ENCODE assay signal across 1 cellular context in the genomic region with DNA sequence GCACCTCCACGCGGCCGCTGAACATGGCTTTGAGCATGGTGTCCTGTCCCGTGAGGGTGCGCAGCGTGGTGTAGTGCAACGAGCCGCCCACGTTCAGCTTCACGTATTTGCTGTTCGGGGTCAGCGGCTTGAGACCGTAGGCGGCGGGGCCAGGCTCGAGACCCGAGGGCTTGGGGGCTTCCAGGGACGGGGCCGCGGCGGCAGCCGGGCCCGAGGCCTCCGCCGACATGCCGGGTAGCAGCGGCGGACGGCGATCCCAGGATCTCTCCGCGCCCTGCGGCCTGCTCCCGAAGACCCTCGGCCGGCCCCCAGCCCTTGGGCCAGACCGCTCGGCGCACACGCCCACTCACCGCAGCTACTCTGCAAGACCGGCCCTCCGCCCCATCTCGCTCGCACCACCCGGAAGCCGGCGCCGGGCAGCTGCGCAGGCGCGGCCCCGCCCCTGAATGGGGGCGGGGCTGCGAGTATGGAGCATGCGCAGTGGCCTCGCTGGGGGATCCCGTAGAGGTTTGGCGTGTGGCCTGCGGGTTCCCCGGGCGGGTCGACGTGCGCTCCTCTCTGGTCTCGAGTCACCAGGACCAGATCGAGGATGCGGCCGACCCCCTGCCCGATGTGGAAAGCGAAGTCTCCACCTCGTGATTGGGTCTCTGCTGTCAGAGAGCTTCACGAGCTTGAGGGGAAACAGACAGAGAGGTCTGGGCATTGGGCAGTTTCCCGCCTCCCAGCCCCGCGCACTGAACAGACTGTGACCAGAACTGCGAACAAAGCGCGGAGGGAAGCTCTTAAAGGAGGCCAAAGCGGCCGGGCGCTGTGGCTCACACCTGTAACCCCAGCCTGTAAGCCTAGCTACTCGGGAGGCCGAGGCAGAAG.
TF ChIP-seq lines count a peak whose summit lies in the region.

A gene with protein sequence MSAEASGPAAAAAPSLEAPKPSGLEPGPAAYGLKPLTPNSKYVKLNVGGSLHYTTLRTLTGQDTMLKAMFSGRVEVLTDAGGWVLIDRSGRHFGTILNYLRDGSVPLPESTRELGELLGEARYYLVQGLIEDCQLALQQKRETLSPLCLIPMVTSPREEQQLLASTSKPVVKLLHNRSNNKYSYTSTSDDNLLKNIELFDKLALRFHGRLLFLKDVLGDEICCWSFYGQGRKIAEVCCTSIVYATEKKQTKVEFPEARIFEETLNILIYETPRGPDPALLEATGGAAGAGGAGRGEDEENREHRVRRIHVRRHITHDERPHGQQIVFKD (minus strand): TSS at position 422 of the 870 bp plus-strand sequence. CDS start 193 bp downstream, at position 229.

TF ChIP-seq in GM12878, 131 proteins besides CTCF, POLR2A, EP300 and RAD21 (continued from another document):
- peak; percentile 56; the same call in 1 of the 3 replicates for TF ChIP-seq POU2F2 (IDR thresholded peaks at IDR 0.05; ENCODE audit: borderline replicate concordance, low read depth, low read length)
- no peak for TF ChIP-seq JUND (IDR thresholded peaks at IDR 0.05; ENCODE audit: low read depth, low read length)
- 0 out of 2 replicates have a peak, but pooled peaks have one; percentile 35 for TF ChIP-seq MAX (IDR thresholded peaks at IDR 0.05; ENCODE audit: low read depth, low read length)
- TF ChIP-seq EZH2 (IDR thresholded peaks at IDR 0.05; ENCODE audit: borderline replicate concordance, control insufficient read depth, low read depth, low read length), result no peak
- TF ChIP-seq BHLHE40 (IDR thresholded peaks at IDR 0.05; ENCODE audit: borderline replicate concordance in 1 of 2, low read depth in 2 of 2, low read length in 1 of 2), result peak in 1 of 2 experiments; percentile 71; a peak in 2 of 4 replicates
- peak; percentile 98 for TF ChIP-seq GATAD2B (conservative IDR thresholded peaks at IDR 0.05; ENCODE audit: low read depth)
- 0 out of 2 replicates have a peak, but pooled peaks have one; percentile 27 for TF ChIP-seq CREM (IDR thresholded peaks at IDR 0.05; ENCODE audit: low read depth)
- TF ChIP-seq DPF2 (IDR thresholded peaks at IDR 0.05), result peak; percentile 87; the same call in 1 of the 2 replicates
- no peak for TF ChIP-seq CBX3 (IDR thresholded peaks at IDR 0.05; ENCODE audit: borderline replicate concordance, low read depth)
- no peak for TF ChIP-seq HSF1 (IDR thresholded peaks at IDR 0.05; ENCODE audit: low read depth, low read length)
- peak; percentile 86 for TF ChIP-seq POLR2AphosphoS5 (IDR thresholded peaks at IDR 0.05; ENCODE audit: low read length)
- peak; percentile 51 for TF ChIP-seq RUNX3 (IDR thresholded peaks at IDR 0.05; ENCODE audit: low read length)
- peak; percentile 96; the same call in 1 of the 2 replicates for TF ChIP-seq RB1 (IDR thresholded peaks at IDR 0.05; ENCODE audit: borderline replicate concordance)
- TF ChIP-seq MEF2B (IDR thresholded peaks at IDR 0.05; ENCODE audit: partially characterized antibody, poor library complexity, severe bottlenecking), result peak; percentile 43
- TF ChIP-seq, protein P1, sequence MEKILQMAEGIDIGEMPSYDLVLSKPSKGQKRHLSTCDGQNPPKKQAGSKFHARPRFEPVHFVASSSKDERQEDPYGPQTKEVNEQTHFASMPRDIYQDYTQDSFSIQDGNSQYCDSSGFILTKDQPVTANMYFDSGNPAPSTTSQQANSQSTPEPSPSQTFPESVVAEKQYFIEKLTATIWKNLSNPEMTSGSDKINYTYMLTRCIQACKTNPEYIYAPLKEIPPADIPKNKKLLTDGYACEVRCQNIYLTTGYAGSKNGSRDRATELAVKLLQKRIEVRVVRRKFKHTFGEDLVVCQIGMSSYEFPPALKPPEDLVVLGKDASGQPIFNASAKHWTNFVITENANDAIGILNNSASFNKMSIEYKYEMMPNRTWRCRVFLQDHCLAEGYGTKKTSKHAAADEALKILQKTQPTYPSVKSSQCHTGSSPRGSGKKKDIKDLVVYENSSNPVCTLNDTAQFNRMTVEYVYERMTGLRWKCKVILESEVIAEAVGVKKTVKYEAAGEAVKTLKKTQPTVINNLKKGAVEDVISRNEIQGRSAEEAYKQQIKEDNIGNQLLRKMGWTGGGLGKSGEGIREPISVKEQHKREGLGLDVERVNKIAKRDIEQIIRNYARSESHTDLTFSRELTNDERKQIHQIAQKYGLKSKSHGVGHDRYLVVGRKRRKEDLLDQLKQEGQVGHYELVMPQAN (conservative IDR thresholded peaks at IDR 0.05), result peak; percentile 65
- no peak; the same call in 1 of the 2 replicates for TF ChIP-seq EED (IDR thresholded peaks at IDR 0.05; ENCODE audit: low read depth)
- TF ChIP-seq EGR1 (IDR thresholded peaks at IDR 0.05; ENCODE audit: borderline replicate concordance in 1 of 2, low read depth in 2 of 2, low read length in 2 of 2), result peak in 1 of 2 experiments; percentile 90; a peak in 2 of 3 replicates
- TF ChIP-seq ZNF622 (IDR thresholded peaks at IDR 0.05), result no peak
- TF ChIP-seq MTA2 (IDR thresholded peaks at IDR 0.05; ENCODE audit: low read depth), result 0 out of 2 replicates have a peak, but pooled peaks have one; percentile 21
- peak; percentile 71; the same call in 1 of the 2 replicates for TF ChIP-seq TAF1 (IDR thresholded peaks at IDR 0.05; ENCODE audit: borderline replicate concordance, low read depth, low read length)
- peak; percentile 28; the same call in 1 of the 2 replicates for TF ChIP-seq BACH1 (IDR thresholded peaks at IDR 0.05; ENCODE audit: borderline replicate concordance)
- TF ChIP-seq ZNF687 (IDR thresholded peaks at IDR 0.05), result peak; percentile 86
- peak; percentile 75 for TF ChIP-seq SP1 (IDR thresholded peaks at IDR 0.05; ENCODE audit: low read depth, low read length)
- peak; percentile 27; the same call in 1 of the 2 replicates for TF ChIP-seq NR2C1 (IDR thresholded peaks at IDR 0.05)
- TF ChIP-seq CBFB (IDR thresholded peaks at IDR 0.05; ENCODE audit: low read depth), result peak; percentile 83
- TF ChIP-seq YY1 (IDR thresholded peaks at IDR 0.05; ENCODE audit: low read depth, low read length), result peak; percentile 30; the same call in 1 of the 2 replicates
- no peak for TF ChIP-seq BRCA1 (IDR thresholded peaks at IDR 0.05; ENCODE audit: low read depth, low read length)
- peak; percentile 59; the same call in 1 of the 2 replicates for TF ChIP-seq E2F4 (IDR thresholded peaks at IDR 0.05; ENCODE audit: low read depth, low read length)
- TF ChIP-seq MEF2A (IDR thresholded peaks at IDR 0.05; ENCODE audit: insufficient read depth, low read depth, low read length), result no peak
- no peak for TF ChIP-seq STAT3 (IDR thresholded peaks at IDR 0.05; ENCODE audit: low read depth, low read length)
- TF ChIP-seq HCFC1 (IDR thresholded peaks at IDR 0.05; ENCODE audit: low read length), result peak; percentile 10; the same call in 1 of the 2 replicates
- peak; percentile 52; the same call in 1 of the 2 replicates for TF ChIP-seq PAX5 (IDR thresholded peaks at IDR 0.05; ENCODE audit: borderline replicate concordance, low read depth, low read length)
- TF ChIP-seq TCF12 (IDR thresholded peaks at IDR 0.05; ENCODE audit: low read depth, low read length), result 0 out of 2 replicates have a peak, but pooled peaks have one; percentile 7
- TF ChIP-seq ETV6 (conservative IDR thresholded peaks at IDR 0.05 in 1 of 2, IDR thresholded peaks at IDR 0.05 in 1 of 2; ENCODE audit: borderline replicate concordance in 1 of 2, low read depth in 1 of 2), result no peak
- TF ChIP-seq CREB1 (IDR thresholded peaks at IDR 0.05; ENCODE audit: low read depth), result no peak
- TF ChIP-seq, protein P2, sequence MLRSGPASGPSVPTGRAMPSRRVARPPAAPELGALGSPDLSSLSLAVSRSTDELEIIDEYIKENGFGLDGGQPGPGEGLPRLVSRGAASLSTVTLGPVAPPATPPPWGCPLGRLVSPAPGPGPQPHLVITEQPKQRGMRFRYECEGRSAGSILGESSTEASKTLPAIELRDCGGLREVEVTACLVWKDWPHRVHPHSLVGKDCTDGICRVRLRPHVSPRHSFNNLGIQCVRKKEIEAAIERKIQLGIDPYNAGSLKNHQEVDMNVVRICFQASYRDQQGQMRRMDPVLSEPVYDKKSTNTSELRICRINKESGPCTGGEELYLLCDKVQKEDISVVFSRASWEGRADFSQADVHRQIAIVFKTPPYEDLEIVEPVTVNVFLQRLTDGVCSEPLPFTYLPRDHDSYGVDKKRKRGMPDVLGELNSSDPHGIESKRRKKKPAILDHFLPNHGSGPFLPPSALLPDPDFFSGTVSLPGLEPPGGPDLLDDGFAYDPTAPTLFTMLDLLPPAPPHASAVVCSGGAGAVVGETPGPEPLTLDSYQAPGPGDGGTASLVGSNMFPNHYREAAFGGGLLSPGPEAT (IDR thresholded peaks at IDR 0.05; ENCODE audit: low read depth), result peak; percentile 33; the same call in 1 of the 2 replicates
- no peak for TF ChIP-seq SUPT20H (IDR thresholded peaks at IDR 0.05; ENCODE audit: borderline replicate concordance, control insufficient read depth, low read depth, low read length)
- TF ChIP-seq NRF1 (conservative IDR thresholded peaks at IDR 0.05; ENCODE audit: low read depth, low read length), result peak; percentile 83
- TF ChIP-seq BCL11A (IDR thresholded peaks at IDR 0.05; ENCODE audit: low read depth, low read length), result no peak
- peak; percentile 83 for TF ChIP-seq SMAD5 (IDR thresholded peaks at IDR 0.05; ENCODE audit: low read depth)
- TF ChIP-seq NBN (IDR thresholded peaks at IDR 0.05), result peak; percentile 72; the same call in 1 of the 2 replicates
- peak; percentile 68 for TF ChIP-seq E4F1 (IDR thresholded peaks at IDR 0.05; ENCODE audit: borderline replicate concordance, partially characterized antibody)
- TF ChIP-seq SMARCA5 (IDR thresholded peaks at IDR 0.05), result no peak
- TF ChIP-seq TCF3 (IDR thresholded peaks at IDR 0.05; ENCODE audit: borderline replicate concordance, insufficient read depth, low read depth, low read length), result 0 out of 2 replicates have a peak, but pooled peaks have one; percentile 28
